Comparison of ENCODE assay signal across 1 cellular context in genomic region chr5:150517272-150518152, GRCh38.
TF ChIP-seq lines count a peak whose summit lies in the region.

No MANE protein-coding gene starts in this region.

TF ChIP-seq in GM23338, 12 proteins besides CTCF, POLR2A, EP300 and RAD21 (continued from another document):
- TF ChIP-seq ETS1 (IDR thresholded peaks at IDR 0.05) (no peak), EZH2phosphoT487 (IDR thresholded peaks at IDR 0.05; ENCODE audit: unreplicated experiment) (no peak), JUNB (IDR thresholded peaks at IDR 0.05; ENCODE audit: unreplicated experiment) (no peak), ZNF114 (CRISPR knock-in tag; IDR thresholded peaks at IDR 0.05) (no peak), ZNF331 (CRISPR knock-in tag; IDR thresholded peaks at IDR 0.05; ENCODE audit: low read depth) (no peak), CREB1 (CRISPR knock-in tag; IDR thresholded peaks at IDR 0.05; ENCODE audit: low read depth) (no peak), POLR2AphosphoS5 (IDR thresholded peaks at IDR 0.05; ENCODE audit: low read depth) (no peak), EZH2 (IDR thresholded peaks at IDR 0.05; ENCODE audit: low read depth, unreplicated experiment) (no peak), REST (IDR thresholded peaks at IDR 0.05; ENCODE audit: unreplicated experiment) (no peak), STAT1 (IDR thresholded peaks at IDR 0.05; ENCODE audit: unreplicated experiment) (no peak), NANOG (IDR thresholded peaks at IDR 0.05; ENCODE audit: borderline replicate concordance) (no peak)
